25 cellular contexts compared by ENCODE assay signal in the genomic region with DNA sequence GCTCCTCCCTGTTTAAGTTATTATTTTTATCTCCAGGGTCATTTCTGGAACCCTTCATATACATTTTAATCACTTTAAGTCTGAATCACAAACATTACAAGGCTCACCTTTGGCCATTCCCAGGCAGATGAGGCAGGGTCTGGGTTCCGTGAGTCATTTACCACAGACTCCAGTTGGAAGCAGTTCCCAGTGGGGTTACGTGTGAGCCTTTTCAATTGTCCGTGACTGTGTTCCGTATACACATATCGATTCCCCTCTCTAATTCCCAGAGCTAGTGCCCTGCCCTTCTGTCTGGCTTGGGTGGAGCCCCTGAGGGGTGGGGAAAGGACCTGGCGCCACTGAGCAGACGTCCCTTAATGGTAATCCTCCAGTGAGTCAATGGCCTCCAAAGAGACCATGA.
"Had no signal": no experiment of that assay in that cellular context is flagged by ENCODE, and none has a peak within 500 bp of the region (broad histone marks: within the 10 kb centered on the region; RNA-seq: fewer than 3 reads in every experiment).

No MANE protein-coding gene starts in this region.

- H3K27me3 Mint-ChIP-seq: progenitor cell of endocrine pancreas had no signal

- DNase-seq: effector memory CD4-positive, alpha-beta T cell; gastrocnemius medialis; glutamatergic neuron; kidney; left cardiac atrium; left ventricle myocardium inferior; mesenchymal stem cell; midbrain; nucleus accumbens; pancreas; right cardiac atrium; small intestine; stimulated activated CD4-positive, alpha-beta T cell treated with anti-CD3 and anti-CD28 coated beads, Interleukin-12 subunit alpha, Interleukin-12 subunit beta, amount 100 ng/mL, for 4 hours; stimulated activated CD4-positive, alpha-beta T cell treated with anti-CD3 and anti-CD28 coated beads, Interleukin-2, amount 100 ng/mL, for 48 hours; stimulated activated naive CD8-positive, alpha-beta T cell treated with anti-CD3 and anti-CD28 coated beads, Interleukin-15, Interleukin-2, amounts not matched to agents 100 U/mL and 50 U/mL, for 24 hours; thyroid gland had no signal

- H3K27ac Mint-ChIP-seq: natural killer cell treated with Interleukin-12 subunit alpha and Interleukin-12 subunit beta and Interleukin-15 and Interleukin-18, amount 100 ng/mL, for 72 hours; progenitor cell of endocrine pancreas; type B pancreatic cell had no signal

- ATAC-seq: gastrocnemius medialis; left cardiac atrium; pancreas; right cardiac atrium; stimulated activated naive CD8-positive, alpha-beta T cell treated with anti-CD3 and anti-CD28 coated beads, Interleukin-15, Interleukin-2, amounts not matched to agents 100 U/mL and 50 U/mL, for 24 hours had no signal

- H3K4me3 ChIP-seq: esophagus muscularis mucosa, gastrocnemius medialis, left ventricle myocardium inferior, lung, neural progenitor cell, pancreas, suprapubic skin, thyroid gland had no signal

- H3K36me3 ChIP-seq: esophagus muscularis mucosa, gastrocnemius medialis, left ventricle myocardium inferior, neural progenitor cell, pancreas, suprapubic skin, thyroid gland had no signal

- FAIRE-seq: endometrium, kidney, pancreas, small intestine, urothelium cell line had no signal

- H3K9me3 ChIP-seq: gastrocnemius medialis, pancreas, suprapubic skin, thyroid gland had no signal

- H3K4me3 Mint-ChIP-seq: natural killer cell treated with Interleukin-12 subunit alpha and Interleukin-12 subunit beta and Interleukin-15 and Interleukin-18, amount 100 ng/mL, for 72 hours; neural progenitor cell; type B pancreatic cell had no signal

- H3K27me3 ChIP-seq: esophagus muscularis mucosa, gastrocnemius medialis, neural progenitor cell, pancreas, suprapubic skin, thyroid gland had no signal

- H3K36me3 Mint-ChIP-seq: natural killer cell treated with Interleukin-12 subunit alpha and Interleukin-12 subunit beta and Interleukin-15 and Interleukin-18, amount 100 ng/mL, for 72 hours; type B pancreatic cell had no signal

- H3K9me3 Mint-ChIP-seq: natural killer cell treated with Interleukin-12 subunit alpha and Interleukin-12 subunit beta and Interleukin-15 and Interleukin-18, amount 100 ng/mL, for 72 hours; type B pancreatic cell had no signal
